34 cellular contexts compared by ENCODE assay signal in the genomic region with DNA sequence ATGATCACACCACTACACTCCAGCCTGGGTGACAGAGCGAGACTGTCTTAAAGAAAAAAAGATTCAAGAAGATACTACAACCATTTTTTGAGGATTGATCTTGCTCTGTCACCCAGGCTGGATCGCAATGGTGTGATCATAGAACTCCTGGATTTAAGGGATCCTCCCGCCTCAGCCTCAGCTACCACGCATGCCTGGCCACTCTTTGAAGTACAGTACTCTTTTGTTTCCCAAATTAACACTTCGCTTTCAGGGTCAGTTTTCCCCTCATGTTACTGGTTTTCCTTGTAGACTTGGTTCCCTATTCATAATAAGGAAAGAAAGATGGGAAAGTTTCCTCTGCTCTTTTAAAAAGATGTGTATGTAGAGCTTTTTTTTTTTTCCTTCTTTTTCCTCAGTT. TPM values are rescaled to one million over a fixed set of nuclear protein-coding genes. Genes with fewer than 3 reads are reported as not detected.
"Had no signal": no experiment of that assay in that cellular context is flagged by ENCODE, and none has a peak within 500 bp of the region (broad histone marks: within the 10 kb centered on the region; RNA-seq: fewer than 3 reads in every experiment).

No MANE protein-coding gene starts in this region.

- H3K27ac ChIP-seq: adrenal gland, body of pancreas, breast epithelium, SJCRH30, SK-N-MC, WERI-Rb-1 had no signal

- DNase-seq: activated CD4-positive, alpha-beta T cell treated with anti-CD3 and anti-CD28 coated beads, Interleukin-2, amount 10 ng/mL, durations not matched to agents 24 days and 14 days; activated CD4-positive, alpha-beta T cell treated with anti-CD3 and anti-CD28 coated beads, Interleukin-2, amount 50 U/mL, for 48 hours; activated CD8-positive, alpha-beta memory T cell treated with anti-CD3 and anti-CD28 coated beads, Interleukin-2, amount 50 U/mL, for 4 hours; activated gamma-delta T cell treated with Interleukin-2 at 50 U/mL for 16 hours; activated naive CD4-positive, alpha-beta T cell treated with anti-CD3 and anti-CD28 coated beads for 36 hours; activated T-cell treated with anti-CD3 and anti-CD28 coated beads for 4 hours; activated T-cell treated with anti-CD3 and anti-CD28 coated beads, Interleukin-2, amount 50 U/mL, for 4 hours; adrenal gland; body of pancreas; Kasumi-1; KG1; MM.1S; NCI-H1092 treated with DMSO at 0.1 percent for 48 hours; NCI-H1417; NCI-H146; NCI-H187; NCI-H2029 treated with DMSO at 0.1 percent for 48 hours; NCI-H2107; NCI-H2171; NCI-H510A; NCI-H526; NCI-H748 treated with DMSO at 0.1 percent for 48 hours; OCI-M1; Right ventricle myocardium superior; SJCRH30; T1000; WERI-Rb-1 had no signal

- FAIRE-seq: astrocyte had no signal

- H3K9me3 ChIP-seq: adrenal gland, body of pancreas, breast epithelium, SJCRH30 had no signal

- H3K27me3 ChIP-seq: adrenal gland, body of pancreas, breast epithelium, SJCRH30 had no signal

- H3K36me3 ChIP-seq: adrenal gland, breast epithelium, SJCRH30, WERI-Rb-1 had no signal

- H3K4me3 ChIP-seq: adrenal gland, body of pancreas, breast epithelium, SJCRH30, SK-N-MC had no signal

- ATAC-seq: activated naive CD4-positive, alpha-beta T cell treated with anti-CD3 and anti-CD28 coated beads, Interleukin-2, amount 50 U/mL, for 72 hours; activated T-cell treated with anti-CD3 and anti-CD28 coated beads, Interleukin-2, amount 50 U/mL, for 4 hours; body of pancreas had no signal

- H3K4me1 ChIP-seq: adrenal gland, breast epithelium, SJCRH30 had no signal

RNA-seq across cellular contexts. Expression of a gene that starts 34.3 kb away (rescaled TPM):
- total RNA-seq: activated CD4-positive, alpha-beta T cell treated with anti-CD3 and anti-CD28 coated beads, Interleukin-2, amount 10 ng/mL, durations not matched to agents 24 days and 14 days; activated T-helper 1 cell treated with anti-CD3 and anti-CD28 coated beads, Interleukin-12 subunit alpha, Interleukin-12 subunit beta, Interleukin-2, Interleukin-4 antibody, amounts not matched to agents 30 ng/mL and 10 ng/mL and 1 ng/mL, durations not matched to agents 14 hours and 24 hours and 36 hours; T-helper 1 cell treated with Interleukin-12 subunit alpha and Interleukin-12 subunit beta and Interleukin-4 antibody, amounts not matched to agents 30 ng/mL and 1 ng/mL, for 36 hours; T-helper 2 cell treated with Interferon-gamma antibody and Interleukin-4, amounts not matched to agents 100 ng/mL and 5 ng/mL, for 36 hours had no signal
